15 cellular contexts compared by ENCODE assay signal in genomic region chr15:48868549-48868948, GRCh38. TPM values are rescaled to one million over a fixed set of nuclear protein-coding genes. Genes with fewer than 3 reads are reported as not detected.
DNase-seq lines count a peak whose midpoint lies in the region; ATAC-seq and TF ChIP-seq lines count a peak whose summit lies in the region.
"Had no signal": no experiment of that assay in that cellular context is flagged by ENCODE, and none has a peak within 500 bp of the region (broad histone marks: within the 10 kb centered on the region; RNA-seq: fewer than 3 reads in every experiment).

No MANE protein-coding gene starts in this region.

- no peaks in the 10 kb centered on the region for H3K27me3 ChIP-seq in GM23248 (replicated peaks; ENCODE audit: insufficient read depth)
- peaks cover 0 to 3% (median 0%) of the 10 kb centered on the region in 4 donors for H3K27me3 ChIP-seq in esophagus squamous epithelium
- peaks cover 8% of the 10 kb centered on the region for H3K27me3 ChIP-seq in neural progenitor cell

- WGBS in GM23248 (ENCODE audit: low coverage in 1 of 2, low lambda C conversion rate in 2 of 2, missing lambda C conversion rate in 2 of 2), 2 experiments = 21 to 27% methylated on average over 2 of the region's 2 CpGs
- WGBS in esophagus squamous epithelium, 2 donors = 25 to 38% methylated on average over 2 of the region's 2 CpGs

- H3K4me3 ChIP-seq in GM23248 = no peak overlapping the region
- H3K4me3 ChIP-seq in esophagus squamous epithelium = no peak overlapping the region
- H3K4me3 ChIP-seq in neural progenitor cell = no peak overlapping the region
- H3K4me3 ChIP-seq: spleen had no signal

- H3K4me3 Mint-ChIP-seq in neural progenitor cell (no peak overlapping the region), natural killer cell (no peak overlapping the region)

- no peak for TF ChIP-seq POLR2A in esophagus squamous epithelium (IDR thresholded peaks at IDR 0.05)

- H3K9me3 ChIP-seq in GM23248 (ENCODE audit: low read depth) = no peaks in the 10 kb centered on the region
- H3K9me3 ChIP-seq in esophagus squamous epithelium = no peaks in the 10 kb centered on the region
- H3K9me3 ChIP-seq in neural progenitor cell (ENCODE audit: low read depth) = no peaks in the 10 kb centered on the region
- H3K9me3 ChIP-seq: spleen had no signal

- ATAC-seq in HG03159 (IDR thresholded peaks at IDR 0.05; ENCODE audit: unreplicated experiment) (no peak), natural killer cell (no peak)

- TF ChIP-seq CTCF in esophagus squamous epithelium (IDR thresholded peaks at IDR 0.05) = no peak
- TF ChIP-seq CTCF in neural progenitor cell (IDR thresholded peaks at IDR 0.05) = no peak
- no peak for TF ChIP-seq CTCF in natural killer cell (IDR thresholded peaks at IDR 0.05)

- no peaks in the 10 kb centered on the region for H3K9me3 Mint-ChIP-seq in neural progenitor cell
- H3K9me3 Mint-ChIP-seq in natural killer cell = no peaks in the 10 kb centered on the region

- H3K27ac ChIP-seq in GM23248 (peak overlapping the region; percentile 41), esophagus squamous epithelium (peak overlapping the region in 3 of 4 donors; percentile 14 to 56 (median 41)), neural progenitor cell (no peak overlapping the region)
- H3K27ac ChIP-seq: C4-2B, spleen had no signal

- intact Hi-C loops in esophagus squamous epithelium (cut with DNase I) = loop anchor here (10.0 kb wide), 2 partner anchors 276 to 1276 kb away; no protein-coding TSS in a partner anchor
- intact Hi-C loops in natural killer cell (cut with micrococcal nuclease) = no loop called here

- in situ Hi-C loops in GM23248 (cut with MboI) = loop anchor here (10.0 to 25.0 kb wide), 4 partner anchors 96 to 1269 kb away; partner anchors contain the start of genes FGF7 and SHC4

- H4K20me1 ChIP-seq in GM23248 (ENCODE audit: insufficient read depth) (no peaks in the 10 kb centered on the region), neural progenitor cell (ENCODE audit: low read depth) (no peaks in the 10 kb centered on the region)

- H3K79me2 ChIP-seq in GM23248 (ENCODE audit: insufficient read depth) = no peaks in the 10 kb centered on the region
- H3K79me2 ChIP-seq in neural progenitor cell (ENCODE audit: low read depth) = no peaks in the 10 kb centered on the region

- H3K36me3 Mint-ChIP-seq in neural progenitor cell (no peaks in the 10 kb centered on the region), natural killer cell (no peaks in the 10 kb centered on the region)

- H3K9ac ChIP-seq in GM23248 (no peak overlapping the region), neural progenitor cell (no peak overlapping the region)

- H3F3A ChIP-seq in GM23248 (ENCODE audit: insufficient read depth) (peaks cover 45% of the 10 kb centered on the region; the same call in 1 of the 2 replicates), neural progenitor cell (ENCODE audit: low read depth) (no peaks in the 10 kb centered on the region)

- H3K4me2 ChIP-seq in GM23248 (ENCODE audit: unreplicated experiment) (peak overlapping the region; percentile 43), neural progenitor cell (no peak overlapping the region)

- H2AFZ ChIP-seq in GM23248 (0 out of 2 replicates have a peak overlapping the region, but pooled peaks have one; percentile 27), neural progenitor cell (replicated peaks) (no peak overlapping the region)

- H3K4me1 ChIP-seq in GM23248 (ENCODE audit: insufficient read depth) (peaks cover 35% of the 10 kb centered on the region), esophagus squamous epithelium (peaks cover 0 to 5% (median 0%) of the 10 kb centered on the region in 3 donors), neural progenitor cell (peaks cover 23% of the 10 kb centered on the region)

- peaks cover 3% of the 10 kb centered on the region for H3K27me3 Mint-ChIP-seq in neural progenitor cell (ENCODE audit: insufficient read depth, low read depth)
- peaks cover 19 to 40% of the 10 kb centered on the region in 2 donors for H3K27me3 Mint-ChIP-seq in natural killer cell (ENCODE audit: low read depth in 2 of 2)

- no peaks in the 10 kb centered on the region for H3K9me2 ChIP-seq in GM23248 (ENCODE audit: insufficient read depth)

- H3K36me3 ChIP-seq in GM23248 (ENCODE audit: low read depth) (no peaks in the 10 kb centered on the region), esophagus squamous epithelium (no peaks in the 10 kb centered on the region), neural progenitor cell (no peaks in the 10 kb centered on the region)
- H3K36me3 ChIP-seq: spleen had no signal

- H3K27ac Mint-ChIP-seq in neural progenitor cell (no peak overlapping the region), natural killer cell (no peak overlapping the region)

- DNase-seq in A172 (ENCODE audit: low spot score) = peak; percentile 74
- DNase-seq in GM23248 = peak; percentile 68
- peak; percentile 79 for DNase-seq in RPMI7951 (ENCODE audit: low read depth)
- no peak for DNase-seq in esophagus squamous epithelium (lab: John Stamatoyannopoulos, UW)
- DNase-seq in neural progenitor cell (ENCODE audit: low spot score) = no peak
- no peak for DNase-seq in natural killer cell
- no peak for DNase-seq in activated CD4-positive, alpha-beta T cell treated with anti-CD3 and anti-CD28 coated beads for 1 hour
- DNase-seq: activated CD4-positive, alpha-beta T cell treated with anti-CD3 and anti-CD28 coated beads for 4 hours; activated gamma-delta T cell; NCI-H187; Right ventricle myocardium superior; spleen; stimulated activated CD8-positive, alpha-beta memory T cell treated with anti-CD3 and anti-CD28 coated beads, Interleukin-4, amount 100 ng/mL, for 48 hours had no signal

- H3K4me1 Mint-ChIP-seq in neural progenitor cell (peaks cover 18% of the 10 kb centered on the region), natural killer cell (no peaks in the 10 kb centered on the region)

RNA-seq across cellular contexts. Expression of gene EID1, which starts 9.4 kb away (rescaled TPM):
- total RNA-seq in A172 (2014; rRNA removed; shearing (Covaris generic)) = 301 and 330 TPM in 2 replicates
- 267 and 281 TPM in 2 replicates for total RNA-seq in GM23248 (2014; rRNA removed; shearing (Covaris generic))
- polyA plus RNA-seq in GM23248 (2016; fragmentation: Nextera tagmentation; extraction: Ambion mirVana) = 380 and 396 TPM in 2 replicates
- total RNA-seq in RPMI7951 (2014; rRNA removed; shearing (Covaris generic)) = 414 and 460 TPM in 2 replicates
- total RNA-seq in esophagus squamous epithelium (100 to 1,000 TPM in 1 of 4 donors, 10 to 100 TPM in 3; 33.6 to 189 (median 66.1) TPM), neural progenitor cell (ENCODE audit: low replicate concordance) (205 and 292 TPM in 2 replicates), natural killer cell (10 to 100 TPM; 63.5 to 70.2 (median 67.3) TPM)

RNA-seq across cellular contexts. Expression of gene CEP152, which starts 57.7 kb away (rescaled TPM):
- total RNA-seq in A172 (2014; rRNA removed; shearing (Covaris generic)) = 8.3 and 9.8 TPM in 2 replicates
- total RNA-seq in GM23248 (2014; rRNA removed; shearing (Covaris generic)) = 1.8 and 2.3 TPM in 2 replicates
- polyA plus RNA-seq in GM23248 (2016; fragmentation: Nextera tagmentation; extraction: Ambion mirVana) = 3.6 and 3.9 TPM in 2 replicates
- total RNA-seq in RPMI7951 (2014; rRNA removed; shearing (Covaris generic)) = 26.8 and 34.5 TPM in 2 replicates
- 1 to 10 TPM; 3.1 to 8.3 (median 4.3) TPM for total RNA-seq in esophagus squamous epithelium
- 23.5 and 191 TPM in 2 replicates for total RNA-seq in neural progenitor cell (ENCODE audit: low replicate concordance)
- total RNA-seq in natural killer cell = 10 to 100 TPM in 1 of 3 donors, 1 to 10 TPM in 2; 7.2 to 11.4 (median 9.2) TPM

Comparison
In these comparisons a context has a peak if more than half of its experiments do, and no peak if none do; other contexts are left out.
1. DNase-seq: peak in A172 (single experiment), GM23248 (single experiment) and RPMI7951 (single experiment); none in esophagus squamous epithelium (single experiment), neural progenitor cell (single experiment), natural killer cell (single experiment) and activated CD4-positive, alpha-beta T cell treated with anti-CD3 and anti-CD28 coated beads for 1 hour (single experiment).